ENCODE assay signal across 8 cellular contexts in the genomic region with DNA sequence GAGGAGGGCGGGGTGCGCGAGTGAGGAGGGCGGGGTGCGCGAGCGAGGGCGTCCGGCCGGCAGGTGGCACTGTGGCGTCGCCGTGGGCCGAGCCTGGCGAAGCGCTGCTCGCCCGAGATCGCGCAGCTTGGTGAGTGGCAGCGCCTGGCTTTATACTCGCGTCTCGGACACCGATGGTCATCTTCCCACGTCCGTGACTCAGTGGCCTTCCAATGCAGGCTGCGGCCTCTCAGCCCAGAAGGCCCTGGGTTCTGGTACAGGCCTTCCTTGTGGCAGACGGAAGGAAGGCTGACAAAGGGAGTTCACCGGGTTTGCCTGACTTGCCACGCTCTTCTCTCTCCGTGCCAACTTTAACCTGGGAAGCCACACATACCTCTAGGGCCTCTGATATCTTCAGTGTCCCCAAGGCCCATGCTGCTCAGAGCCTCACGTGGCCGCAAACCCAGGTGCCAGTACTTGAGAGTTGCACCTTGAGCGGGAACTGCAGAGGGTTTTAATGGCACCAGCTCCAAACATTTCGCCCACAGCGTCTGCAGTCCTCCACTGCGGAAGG.
A peak's percentile ranks its signal among the peaks of the same experiment; 100 is the strongest.
DNase-seq lines count a peak whose midpoint lies in the region; ATAC-seq lines count a peak whose summit lies in the region.

No MANE protein-coding gene starts in this region.

- DNase-seq in NCI-H82 (lab: John Stamatoyannopoulos, UW) (peak; percentile 65), NCI-H82 treated with DMSO at 0.1 percent for 48 hours (lab: John Stamatoyannopoulos, UW; ENCODE audit: unreplicated experiment) (no peak), NOMO-1 treated with DMSO at 0.1 percent for 48 hours (lab: John Stamatoyannopoulos, UW; ENCODE audit: unreplicated experiment) (peak; percentile 65), myocyte (ENCODE audit: low read depth) (peak; percentile 79)
- peak; percentile 94 for DNase-seq in activated T-cell treated with anti-CD3 and anti-CD28 coated beads, Interleukin-2, amount 50 U/mL, for 24 hours
- DNase-seq in stimulated activated CD8-positive, alpha-beta memory T cell treated with anti-CD3 and anti-CD28 coated beads, Interleukin-7, amount 100 ng/mL, for 24 hours (ENCODE audit: low read depth): peak; percentile 75

- peak overlapping the region; percentile 78 for H3K4me3 Mint-ChIP-seq in activated T-cell treated with anti-CD3 and anti-CD28 coated beads, Interleukin-2, amount 50 U/mL, for 24 hours

- H3K9me3 Mint-ChIP-seq in activated T-cell treated with anti-CD3 and anti-CD28 coated beads, Interleukin-2, amount 50 U/mL, for 24 hours: no peaks in the 10 kb centered on the region

- peaks cover 18% of the 10 kb centered on the region for H3K4me1 Mint-ChIP-seq in activated T-cell treated with anti-CD3 and anti-CD28 coated beads, Interleukin-2, amount 50 U/mL, for 24 hours (ENCODE audit: low read depth)

- no peaks in the 10 kb centered on the region for H3K36me3 Mint-ChIP-seq in activated T-cell treated with anti-CD3 and anti-CD28 coated beads, Interleukin-2, amount 50 U/mL, for 24 hours (ENCODE audit: low read depth)

- H3K27me3 Mint-ChIP-seq in activated T-cell treated with anti-CD3 and anti-CD28 coated beads, Interleukin-2, amount 50 U/mL, for 24 hours: peaks cover 8% of the 10 kb centered on the region

- H3K27ac Mint-ChIP-seq in activated T-cell treated with anti-CD3 and anti-CD28 coated beads, Interleukin-2, amount 50 U/mL, for 24 hours: peak overlapping the region; percentile 82

- ATAC-seq in HG02938 (IDR thresholded peaks at IDR 0.05; ENCODE audit: unreplicated experiment) (peak; percentile 77), esophagus mucosa (peak; percentile 91)
